1 cellular context compared by ENCODE assay signal in genomic region chr7:137001478-137001877, GRCh38.
TF ChIP-seq lines count a peak whose summit lies in the region.

No MANE protein-coding gene starts in this region.

TF ChIP-seq in WTC11, 78 proteins besides CTCF, POLR2A, EP300 and RAD21 (continued from another document):
- TF ChIP-seq ATF1 (CRISPR knock-in tag; IDR thresholded peaks at IDR 0.05) (no peak), OVOL2 (CRISPR knock-in tag; IDR thresholded peaks at IDR 0.05; ENCODE audit: borderline replicate concordance) (no peak), ZSCAN18 (CRISPR knock-in tag; IDR thresholded peaks at IDR 0.05) (no peak), ATF2 (CRISPR knock-in tag; IDR thresholded peaks at IDR 0.05; ENCODE audit: borderline replicate concordance, low read depth) (no peak), E2F5 (CRISPR knock-in tag; IDR thresholded peaks at IDR 0.05) (no peak), JAZF1 (CRISPR knock-in tag; IDR thresholded peaks at IDR 0.05) (no peak), ZNF423 (CRISPR knock-in tag; IDR thresholded peaks at IDR 0.05) (no peak), EMX1 (CRISPR knock-in tag; IDR thresholded peaks at IDR 0.05) (no peak), MLX (CRISPR knock-in tag; IDR thresholded peaks at IDR 0.05) (no peak), RORB (CRISPR knock-in tag; IDR thresholded peaks at IDR 0.05) (no peak), PREB (CRISPR knock-in tag; IDR thresholded peaks at IDR 0.05; ENCODE audit: borderline replicate concordance) (no peak), MXD4 (CRISPR knock-in tag; IDR thresholded peaks at IDR 0.05; ENCODE audit: borderline replicate concordance) (no peak), USF1 (CRISPR knock-in tag; IDR thresholded peaks at IDR 0.05) (no peak), CREB1 (CRISPR knock-in tag; IDR thresholded peaks at IDR 0.05) (no peak), NFATC4 (CRISPR knock-in tag; IDR thresholded peaks at IDR 0.05) (no peak)
